ENCODE assay signal across 12 cellular contexts in genomic region chr1:9183898-9184297, GRCh38. TPM values are rescaled to one million over a fixed set of nuclear protein-coding genes. Genes with fewer than 3 reads are reported as not detected.
DNase-seq lines count a peak whose midpoint lies in the region; ATAC-seq and TF ChIP-seq lines count a peak whose summit lies in the region.
"Had no signal": no experiment of that assay in that cellular context is flagged by ENCODE, and none has a peak within 500 bp of the region (broad histone marks: within the 10 kb centered on the region; RNA-seq: fewer than 3 reads in every experiment).

No MANE protein-coding gene starts in this region.

- CTCF ChIA-PET in activated CD8-positive, alpha-beta T cell treated with anti-CD3 and anti-CD28 coated beads, Interleukin-2, amount 10 ng/mL, durations not matched to agents 7 days and 5 days (lab: Charles Lee) = interaction anchor here (1.3 kb wide), 1 partner anchor 13 kb away, joined by 4 read pairs; no protein-coding TSS in a partner anchor
- CTCF ChIA-PET in activated CD8-positive, alpha-beta T cell treated with anti-CD3 and anti-CD28 coated beads for 36 hours (lab: Charles Lee) = no interaction called here
- CTCF ChIA-PET in naive thymus-derived CD4-positive, alpha-beta T cell (lab: Charles Lee) = no interaction called here

- H3K9ac ChIP-seq in adipocyte (ENCODE audit: low read length) = peak overlapping the region; percentile 100

- no peak for DNase-seq in activated CD8-positive, alpha-beta T cell treated with anti-CD3 and anti-CD28 coated beads, Interleukin-2, amount 10 ng/mL, durations not matched to agents 7 days and 5 days
- DNase-seq in activated CD8-positive, alpha-beta T cell treated with anti-CD3 and anti-CD28 coated beads for 36 hours = no peak
- DNase-seq in adipocyte (ENCODE audit: low read depth) = no peak
- no peak for DNase-seq in hepatocyte (ENCODE audit: low spot score)
- no peak for DNase-seq in activated T-cell treated with anti-CD3 and anti-CD28 coated beads, Interleukin-2, amount 50 U/mL, for 72 hours
- DNase-seq in sciatic nerve (ENCODE audit: low spot score) = no peak
- no peak for DNase-seq in naive thymus-derived CD4-positive, alpha-beta T cell
- DNase-seq: C1 segment of cervical spinal cord; NCI-H1436 treated with DMSO at 0.1 percent for 48 hours; stimulated activated CD4-positive, alpha-beta T cell treated with anti-CD3 and anti-CD28 coated beads, Interleukin-4, amount 100 ng/mL, for 24 hours; thyroid gland had no signal

- H3K36me3 ChIP-seq in adipocyte (ENCODE audit: control insufficient read depth, insufficient read depth, low read length, severe bottlenecking) (peaks cover 2% of the 10 kb centered on the region), hepatocyte (replicated peaks; ENCODE audit: insufficient read depth, low read depth) (no peaks in the 10 kb centered on the region)
- H3K36me3 ChIP-seq in naive thymus-derived CD4-positive, alpha-beta T cell (ENCODE audit: control insufficient read depth in 2 of 3, insufficient read depth in 3 of 3, low read length in 3 of 3) = no peaks in the 10 kb centered on the region
- H3K36me3 ChIP-seq: thyroid gland had no signal

- peaks cover 9% of the 10 kb centered on the region for H4K20me1 ChIP-seq in hepatocyte (ENCODE audit: insufficient read depth, poor library complexity, severe bottlenecking)

- H3K27ac Mint-ChIP-seq in activated CD8-positive, alpha-beta T cell treated with anti-CD3 and anti-CD28 coated beads, Interleukin-2, amount 10 ng/mL, durations not matched to agents 7 days and 5 days = no peak overlapping the region
- no peak overlapping the region for H3K27ac Mint-ChIP-seq in activated CD8-positive, alpha-beta T cell treated with anti-CD3 and anti-CD28 coated beads for 36 hours
- H3K27ac Mint-ChIP-seq in stimulated activated memory B cell treated with anti-CD40 and anti-IgM and Interleukin-4, amounts not matched to agents 10 μg/mL and 1 μg/mL and 100 μg/mL, for 72 hours = no peak overlapping the region
- no peak overlapping the region for H3K27ac Mint-ChIP-seq in activated T-cell treated with anti-CD3 and anti-CD28 coated beads, Interleukin-2, amount 50 U/mL, for 72 hours
- no peak overlapping the region for H3K27ac Mint-ChIP-seq in naive thymus-derived CD4-positive, alpha-beta T cell

- peaks cover 31% of the 10 kb centered on the region for H3K4me1 ChIP-seq in adipocyte (ENCODE audit: control insufficient read depth, insufficient read depth, low read length)
- H3K4me1 ChIP-seq in hepatocyte (ENCODE audit: insufficient read depth) = peaks cover 8% of the 10 kb centered on the region
- H3K4me1 ChIP-seq in naive thymus-derived CD4-positive, alpha-beta T cell (ENCODE audit: control insufficient read depth in 2 of 2, insufficient read depth in 2 of 2, low read length in 2 of 2) = peaks cover 5% of the 10 kb centered on the region in 2 donors

- no peaks in the 10 kb centered on the region for H3K9me3 Mint-ChIP-seq in activated CD8-positive, alpha-beta T cell treated with anti-CD3 and anti-CD28 coated beads, Interleukin-2, amount 10 ng/mL, durations not matched to agents 7 days and 5 days (ENCODE audit: insufficient read depth)
- H3K9me3 Mint-ChIP-seq in activated CD8-positive, alpha-beta T cell treated with anti-CD3 and anti-CD28 coated beads for 36 hours = no peaks in the 10 kb centered on the region
- H3K9me3 Mint-ChIP-seq in stimulated activated memory B cell treated with anti-CD40 and anti-IgM and Interleukin-4, amounts not matched to agents 10 μg/mL and 1 μg/mL and 100 μg/mL, for 72 hours = no peaks in the 10 kb centered on the region
- no peaks in the 10 kb centered on the region for H3K9me3 Mint-ChIP-seq in activated T-cell treated with anti-CD3 and anti-CD28 coated beads, Interleukin-2, amount 50 U/mL, for 72 hours
- H3K9me3 Mint-ChIP-seq in naive thymus-derived CD4-positive, alpha-beta T cell = no peaks in the 10 kb centered on the region

- H3K4me3 ChIP-seq in adipocyte (ENCODE audit: low read length) = peak overlapping the region; percentile 89
- H3K4me3 ChIP-seq in hepatocyte = no peak overlapping the region
- no peak overlapping the region for H3K4me3 ChIP-seq in naive thymus-derived CD4-positive, alpha-beta T cell (ENCODE audit: low read length)

- intact Hi-C loops in activated CD8-positive, alpha-beta T cell treated with anti-CD3 and anti-CD28 coated beads for 36 hours (cut with micrococcal nuclease) = no loop called here
- intact Hi-C loops in sciatic nerve (cut with DNase I) = no loop called here
- intact Hi-C loops in naive thymus-derived CD4-positive, alpha-beta T cell (cut with micrococcal nuclease) = loop anchor here (5.0 kb wide), 4 partner anchors 57 to 307 kb away; partner anchors contain the start of genes ENO1 (in 1 of the 2) and GPR157 (in 1 of the 2)

- H3K9me2 ChIP-seq in hepatocyte (replicated peaks; ENCODE audit: insufficient read depth) = no peaks in the 10 kb centered on the region

- peak overlapping the region; percentile 99 for H3K4me2 ChIP-seq in hepatocyte

- peaks cover 38% of the 10 kb centered on the region for H3K4me1 Mint-ChIP-seq in activated CD8-positive, alpha-beta T cell treated with anti-CD3 and anti-CD28 coated beads, Interleukin-2, amount 10 ng/mL, durations not matched to agents 7 days and 5 days (ENCODE audit: low read depth)
- peaks cover 6% of the 10 kb centered on the region for H3K4me1 Mint-ChIP-seq in activated CD8-positive, alpha-beta T cell treated with anti-CD3 and anti-CD28 coated beads for 36 hours (ENCODE audit: low read depth)
- peaks cover 28% of the 10 kb centered on the region for H3K4me1 Mint-ChIP-seq in stimulated activated memory B cell treated with anti-CD40 and anti-IgM and Interleukin-4, amounts not matched to agents 10 μg/mL and 1 μg/mL and 100 μg/mL, for 72 hours
- H3K4me1 Mint-ChIP-seq in activated T-cell treated with anti-CD3 and anti-CD28 coated beads, Interleukin-2, amount 50 U/mL, for 72 hours (ENCODE audit: low read depth) = peaks cover 13% of the 10 kb centered on the region
- peaks cover 0 to 28% (median 7%) of the 10 kb centered on the region in 7 donors for H3K4me1 Mint-ChIP-seq in naive thymus-derived CD4-positive, alpha-beta T cell

- no peak for ATAC-seq in activated CD8-positive, alpha-beta T cell treated with anti-CD3 and anti-CD28 coated beads, Interleukin-2, amount 10 ng/mL, durations not matched to agents 7 days and 5 days
- ATAC-seq in activated CD8-positive, alpha-beta T cell treated with anti-CD3 and anti-CD28 coated beads for 36 hours = no peak
- ATAC-seq in stimulated activated memory B cell treated with anti-CD40 and anti-IgM and Interleukin-4, amounts not matched to agents 10 μg/mL and 1 μg/mL and 100 μg/mL, for 72 hours = no peak
- no peak for ATAC-seq in activated T-cell treated with anti-CD3 and anti-CD28 coated beads, Interleukin-2, amount 50 U/mL, for 72 hours (replicated peaks in 1 of 2)
- ATAC-seq in sciatic nerve = no peak
- no peak for ATAC-seq in naive thymus-derived CD4-positive, alpha-beta T cell

- H3K27ac ChIP-seq in hepatocyte = no peak overlapping the region
- no peak overlapping the region for H3K27ac ChIP-seq in naive thymus-derived CD4-positive, alpha-beta T cell (ENCODE audit: low read depth, low read length)
- H3K27ac ChIP-seq: thyroid gland had no signal

- H3K9me3 ChIP-seq in adipocyte (ENCODE audit: control insufficient read depth, low read length) = no peaks in the 10 kb centered on the region
- no peaks in the 10 kb centered on the region for H3K9me3 ChIP-seq in hepatocyte (ENCODE audit: low read depth)
- no peaks in the 10 kb centered on the region for H3K9me3 ChIP-seq in naive thymus-derived CD4-positive, alpha-beta T cell (ENCODE audit: control insufficient read depth in 2 of 3, low read length in 3 of 3)
- H3K9me3 ChIP-seq: thyroid gland had no signal

- no peak overlapping the region for H2AFZ ChIP-seq in hepatocyte

- WGBS in hepatocyte (ENCODE audit: low lambda C conversion rate, missing lambda C conversion rate) = 74% methylated on average over 4 of the region's 4 CpGs

- peaks cover 14% of the 10 kb centered on the region for H3K36me3 Mint-ChIP-seq in activated CD8-positive, alpha-beta T cell treated with anti-CD3 and anti-CD28 coated beads, Interleukin-2, amount 10 ng/mL, durations not matched to agents 7 days and 5 days (ENCODE audit: low read depth)
- peaks cover 1% of the 10 kb centered on the region for H3K36me3 Mint-ChIP-seq in activated CD8-positive, alpha-beta T cell treated with anti-CD3 and anti-CD28 coated beads for 36 hours (ENCODE audit: low read depth)
- H3K36me3 Mint-ChIP-seq in stimulated activated memory B cell treated with anti-CD40 and anti-IgM and Interleukin-4, amounts not matched to agents 10 μg/mL and 1 μg/mL and 100 μg/mL, for 72 hours = peaks cover 5% of the 10 kb centered on the region
- peaks cover 0 to 7% of the 10 kb centered on the region in 2 donors for H3K36me3 Mint-ChIP-seq in activated T-cell treated with anti-CD3 and anti-CD28 coated beads, Interleukin-2, amount 50 U/mL, for 72 hours (ENCODE audit: insufficient read depth in 2 of 2)
- H3K36me3 Mint-ChIP-seq in naive thymus-derived CD4-positive, alpha-beta T cell = peaks cover 0 to 12% (median 0%) of the 10 kb centered on the region in 5 donors

- peak overlapping the region; percentile 62 for H3K4me3 Mint-ChIP-seq in activated CD8-positive, alpha-beta T cell treated with anti-CD3 and anti-CD28 coated beads, Interleukin-2, amount 10 ng/mL, durations not matched to agents 7 days and 5 days
- no peak overlapping the region for H3K4me3 Mint-ChIP-seq in activated CD8-positive, alpha-beta T cell treated with anti-CD3 and anti-CD28 coated beads for 36 hours
- peak overlapping the region; percentile 57 for H3K4me3 Mint-ChIP-seq in stimulated activated memory B cell treated with anti-CD40 and anti-IgM and Interleukin-4, amounts not matched to agents 10 μg/mL and 1 μg/mL and 100 μg/mL, for 72 hours
- H3K4me3 Mint-ChIP-seq in activated T-cell treated with anti-CD3 and anti-CD28 coated beads, Interleukin-2, amount 50 U/mL, for 72 hours = peak overlapping the region in 1 of 2 donors; percentile 64
- H3K4me3 Mint-ChIP-seq in naive thymus-derived CD4-positive, alpha-beta T cell = peak overlapping the region in 2 of 10 donors; percentile 70 to 76

- TF ChIP-seq CTCF in activated CD8-positive, alpha-beta T cell treated with anti-CD3 and anti-CD28 coated beads for 36 hours (IDR thresholded peaks at IDR 0.05) = no peak
- no peak for TF ChIP-seq CTCF in hepatocyte (IDR thresholded peaks at IDR 0.05; ENCODE audit: poor library complexity)

- peaks cover 31% of the 10 kb centered on the region for H3K79me2 ChIP-seq in hepatocyte

- POLR2A ChIA-PET in activated CD8-positive, alpha-beta T cell treated with anti-CD3 and anti-CD28 coated beads, Interleukin-2, amount 10 ng/mL, durations not matched to agents 7 days and 5 days (lab: Charles Lee) = no interaction called here
- POLR2A ChIA-PET in activated CD8-positive, alpha-beta T cell treated with anti-CD3 and anti-CD28 coated beads for 36 hours (lab: Charles Lee) = no interaction called here
- POLR2A ChIA-PET in naive thymus-derived CD4-positive, alpha-beta T cell (lab: Charles Lee) = no interaction called here

- H3K27me3 ChIP-seq in adipocyte (replicated peaks; ENCODE audit: control insufficient read depth, insufficient read depth, low read length) = no peaks in the 10 kb centered on the region
- peaks cover 10% of the 10 kb centered on the region for H3K27me3 ChIP-seq in hepatocyte
- H3K27me3 ChIP-seq in naive thymus-derived CD4-positive, alpha-beta T cell (ENCODE audit: control insufficient read depth in 2 of 2, insufficient read depth in 2 of 2, low read length in 2 of 2) = no peaks in the 10 kb centered on the region
- H3K27me3 ChIP-seq: thyroid gland had no signal

- H3K27me3 Mint-ChIP-seq in activated CD8-positive, alpha-beta T cell treated with anti-CD3 and anti-CD28 coated beads, Interleukin-2, amount 10 ng/mL, durations not matched to agents 7 days and 5 days (ENCODE audit: low read depth) = peaks cover 14% of the 10 kb centered on the region
- H3K27me3 Mint-ChIP-seq in activated CD8-positive, alpha-beta T cell treated with anti-CD3 and anti-CD28 coated beads for 36 hours = peaks cover 27% of the 10 kb centered on the region
- H3K27me3 Mint-ChIP-seq in stimulated activated memory B cell treated with anti-CD40 and anti-IgM and Interleukin-4, amounts not matched to agents 10 μg/mL and 1 μg/mL and 100 μg/mL, for 72 hours = peaks cover 29% of the 10 kb centered on the region
- H3K27me3 Mint-ChIP-seq in activated T-cell treated with anti-CD3 and anti-CD28 coated beads, Interleukin-2, amount 50 U/mL, for 72 hours (ENCODE audit: low read depth) = peaks cover 46% of the 10 kb centered on the region
- peaks cover 11 to 28% (median 18%) of the 10 kb centered on the region in 5 donors for H3K27me3 Mint-ChIP-seq in naive thymus-derived CD4-positive, alpha-beta T cell

RNA-seq across cellular contexts. Expression of gene H6PD, which starts 50.7 kb away (rescaled TPM):
- total RNA-seq in activated CD8-positive, alpha-beta T cell treated with anti-CD3 and anti-CD28 coated beads, Interleukin-2, amount 10 ng/mL, durations not matched to agents 7 days and 5 days = 10 to 100 TPM in 1 of 2 experiments, 1 to 10 TPM in 1; 9.7 to 10.2 TPM
- total RNA-seq in activated CD8-positive, alpha-beta T cell treated with anti-CD3 and anti-CD28 coated beads for 36 hours = 1 to 10 TPM; 7.5 to 7.8 TPM
- 40.4 and 54.8 TPM in 2 replicates for total RNA-seq in hepatocyte
- 23.9 and 26.3 TPM in 2 replicates for polyA plus RNA-seq in hepatocyte
- 10 to 100 TPM; 20.2 to 21.0 TPM for total RNA-seq in activated T-cell treated with anti-CD3 and anti-CD28 coated beads, Interleukin-2, amount 50 U/mL, for 72 hours
- total RNA-seq in sciatic nerve = 52.9 TPM
- 10 to 100 TPM; 18.6 to 27.6 (median 19.8) TPM for total RNA-seq in naive thymus-derived CD4-positive, alpha-beta T cell
- polyA plus RNA-seq in naive thymus-derived CD4-positive, alpha-beta T cell = 10 to 100 TPM; 12.1 to 17.4 TPM

RNA-seq across cellular contexts. Expression of gene GPR157, which starts 55.0 kb away (rescaled TPM):
- 1 to 10 TPM; 1.2 to 1.4 TPM for total RNA-seq in activated CD8-positive, alpha-beta T cell treated with anti-CD3 and anti-CD28 coated beads, Interleukin-2, amount 10 ng/mL, durations not matched to agents 7 days and 5 days
- 1 to 10 TPM; 3.4 to 4.7 TPM for total RNA-seq in activated CD8-positive, alpha-beta T cell treated with anti-CD3 and anti-CD28 coated beads for 36 hours
- total RNA-seq in hepatocyte (15.3 and 18.6 TPM in 2 replicates), sciatic nerve (8.6 TPM)
- 6.9 and 14.4 TPM in 2 replicates for polyA plus RNA-seq in hepatocyte
- total RNA-seq in activated T-cell treated with anti-CD3 and anti-CD28 coated beads, Interleukin-2, amount 50 U/mL, for 72 hours = 1 to 10 TPM; 5.9 to 7.5 TPM
- total RNA-seq in naive thymus-derived CD4-positive, alpha-beta T cell = 10 to 100 TPM in 2 of 5 experiments, 1 to 10 TPM in 3; 4.0 to 14.1 (median 5.9) TPM
- 1 to 10 TPM; 1.4 to 2.0 TPM for polyA plus RNA-seq in naive thymus-derived CD4-positive, alpha-beta T cell

Comparison
In these comparisons a context has a peak if more than half of its experiments do, and no peak if none do; other contexts are left out.
1. intact Hi-C loops: an anchor here in naive thymus-derived CD4-positive, alpha-beta T cell (5.0 kb wide); none called in activated CD8-positive, alpha-beta T cell treated with anti-CD3 and anti-CD28 coated beads for 36 hours and sciatic nerve.